ENCODE assay signal across 18 cellular contexts in genomic region chr3:195401959-195402358, GRCh38. TPM values are rescaled to one million over a fixed set of nuclear protein-coding genes. Genes with fewer than 3 reads are reported as not detected.
DNase-seq lines count a peak whose midpoint lies in the region; ATAC-seq lines count a peak whose summit lies in the region.
"Had no signal": no experiment of that assay in that cellular context is flagged by ENCODE, and none has a peak within 500 bp of the region (broad histone marks: within the 10 kb centered on the region; RNA-seq: fewer than 3 reads in every experiment).

No MANE protein-coding gene starts in this region.

- H3K27ac Mint-ChIP-seq in stimulated activated naive B cell treated with anti-CD40 and anti-IgM and Interleukin-4, amounts not matched to agents 10 μg/mL and 1 μg/mL and 100 μg/mL, for 72 hours = peak overlapping the region; percentile 42
- no peak overlapping the region for H3K27ac Mint-ChIP-seq in activated T-helper 17 cell treated with anti-CD3 and anti-CD28 coated beads, Interleukin-2, amount 50 U/mL, for 72 hours

- no peaks in the 10 kb centered on the region for H3K27me3 Mint-ChIP-seq in stimulated activated naive B cell treated with anti-CD40 and anti-IgM and Interleukin-4, amounts not matched to agents 10 μg/mL and 1 μg/mL and 100 μg/mL, for 72 hours
- no peaks in the 10 kb centered on the region for H3K27me3 Mint-ChIP-seq in activated T-helper 17 cell treated with anti-CD3 and anti-CD28 coated beads, Interleukin-2, amount 50 U/mL, for 72 hours

- H3K4me1 Mint-ChIP-seq in stimulated activated naive B cell treated with anti-CD40 and anti-IgM and Interleukin-4, amounts not matched to agents 10 μg/mL and 1 μg/mL and 100 μg/mL, for 72 hours = peaks cover 33 to 49% of the 10 kb centered on the region in 2 donors
- peaks cover 31% of the 10 kb centered on the region for H3K4me1 Mint-ChIP-seq in activated T-helper 17 cell treated with anti-CD3 and anti-CD28 coated beads, Interleukin-2, amount 50 U/mL, for 72 hours

- DNase-seq in NCI-H82 (lab: John Stamatoyannopoulos, UW) = peak; percentile 33
- DNase-seq in NCI-H82 treated with DMSO at 0.1 percent for 48 hours (lab: John Stamatoyannopoulos, UW; ENCODE audit: unreplicated experiment) = no peak
- DNase-seq in NCI-H2227 (lab: John Stamatoyannopoulos, UW; ENCODE audit: unreplicated experiment) = peak; percentile 9
- peak; percentile 11 for DNase-seq in astrocyte of the hippocampus (ENCODE audit: low read depth, low spot score)
- DNase-seq in stimulated activated naive B cell treated with anti-CD40 and anti-IgM and Interleukin-4, amounts not matched to agents 10 μg/mL and 1 μg/mL and 100 μg/mL, for 72 hours = no peak
- DNase-seq in Kasumi-1 (lab: John Stamatoyannopoulos, UW) = no peak
- no peak for DNase-seq in stimulated activated CD4-positive, alpha-beta T cell treated with anti-CD3 and anti-CD28 coated beads, Interleukin-4, amount 100 ng/mL, for 4 hours
- DNase-seq: activated CD4-positive, alpha-beta T cell treated with anti-CD3 and anti-CD28 coated beads, Interleukin-2, amount 50 U/mL, for 1 hour; activated CD8-positive, alpha-beta memory T cell treated with anti-CD3 and anti-CD28 coated beads, Interleukin-2, amount 50 U/mL, for 48 hours; activated effector memory CD4-positive, alpha-beta T cell treated with Interleukin-2 at 50 U/mL for 16 hours; NCI-H1694 treated with DMSO at 0.1 percent for 48 hours; NCI-H510A; nucleus accumbens; SHP77; T-helper 1 cell; upper lobe of right lung had no signal

- no peaks in the 10 kb centered on the region for H3K9me3 Mint-ChIP-seq in stimulated activated naive B cell treated with anti-CD40 and anti-IgM and Interleukin-4, amounts not matched to agents 10 μg/mL and 1 μg/mL and 100 μg/mL, for 72 hours
- no peaks in the 10 kb centered on the region for H3K9me3 Mint-ChIP-seq in activated T-helper 17 cell treated with anti-CD3 and anti-CD28 coated beads, Interleukin-2, amount 50 U/mL, for 72 hours

- no peak for ATAC-seq in stimulated activated naive B cell treated with anti-CD40 and anti-IgM and Interleukin-4, amounts not matched to agents 10 μg/mL and 1 μg/mL and 100 μg/mL, for 72 hours (replicated peaks)
- no peak for ATAC-seq in activated T-helper 17 cell treated with anti-CD3 and anti-CD28 coated beads, Interleukin-2, amount 50 U/mL, for 72 hours (replicated peaks)
- ATAC-seq: HCT116, upper lobe of right lung had no signal

- H3K36me3 Mint-ChIP-seq in stimulated activated naive B cell treated with anti-CD40 and anti-IgM and Interleukin-4, amounts not matched to agents 10 μg/mL and 1 μg/mL and 100 μg/mL, for 72 hours = peaks cover 6 to 7% of the 10 kb centered on the region in 2 donors
- peaks cover 6% of the 10 kb centered on the region for H3K36me3 Mint-ChIP-seq in activated T-helper 17 cell treated with anti-CD3 and anti-CD28 coated beads, Interleukin-2, amount 50 U/mL, for 72 hours (ENCODE audit: low read depth)

- H3K4me3 Mint-ChIP-seq in stimulated activated naive B cell treated with anti-CD40 and anti-IgM and Interleukin-4, amounts not matched to agents 10 μg/mL and 1 μg/mL and 100 μg/mL, for 72 hours = no peak overlapping the region
- no peak overlapping the region for H3K4me3 Mint-ChIP-seq in activated T-helper 17 cell treated with anti-CD3 and anti-CD28 coated beads, Interleukin-2, amount 50 U/mL, for 72 hours

RNA-seq across cellular contexts. Expression of gene ACAP2, which starts 40.9 kb away (rescaled TPM):
- total RNA-seq in activated T-helper 17 cell treated with anti-CD3 and anti-CD28 coated beads, Interleukin-2, amount 50 U/mL, for 72 hours = 10 to 100 TPM; 58.0 to 74.0 TPM

Comparison
In these comparisons a context has a peak if more than half of its experiments do, and no peak if none do; other contexts are left out.
1. DNase-seq: peak in NCI-H82 (single experiment), NCI-H2227 (single experiment) and astrocyte of the hippocampus (single experiment); none in NCI-H82 treated with DMSO at 0.1 percent for 48 hours (single experiment), stimulated activated naive B cell treated with anti-CD40 and anti-IgM and Interleukin-4, amounts not matched to agents 10 μg/mL and 1 μg/mL and 100 μg/mL, for 72 hours (single experiment), Kasumi-1 (0 of 2) and stimulated activated CD4-positive, alpha-beta T cell treated with anti-CD3 and anti-CD28 coated beads, Interleukin-4, amount 100 ng/mL, for 4 hours (0 of 2).